ENCODE assay signal across 26 cellular contexts in the genomic region with DNA sequence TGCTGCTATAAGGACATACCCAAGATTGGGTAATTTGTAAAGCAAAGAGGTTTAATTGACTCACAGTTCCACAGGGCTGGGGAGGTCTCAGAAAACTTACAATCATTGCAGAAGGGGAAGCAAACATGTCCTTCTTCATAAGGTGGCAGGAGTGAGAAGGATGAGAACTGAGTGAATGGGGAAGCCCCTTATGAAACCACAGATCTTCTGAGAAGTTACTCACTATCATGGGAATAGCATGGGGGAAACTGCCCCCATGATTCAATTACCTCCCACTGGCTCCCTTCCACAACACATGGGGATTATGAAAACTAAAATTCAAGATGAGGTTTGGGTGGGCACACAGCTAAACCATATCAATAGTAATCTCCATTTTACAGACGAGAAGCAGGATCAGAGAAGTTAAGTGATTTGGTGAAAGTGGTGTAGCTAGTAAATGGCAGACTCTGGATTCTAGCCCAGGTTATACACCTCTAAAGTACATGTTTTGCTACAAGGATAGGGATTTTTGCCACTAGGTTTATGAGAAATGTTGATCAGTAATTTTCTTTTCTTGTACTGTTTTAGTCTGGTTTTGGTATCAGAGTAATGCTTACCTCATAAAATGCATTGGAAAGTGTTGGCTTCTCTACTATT. TPM values are rescaled to one million over a fixed set of nuclear protein-coding genes. Genes with fewer than 3 reads are reported as not detected.
DNase-seq lines count a peak whose midpoint lies in the region; ATAC-seq, FAIRE-seq and TF ChIP-seq lines count a peak whose summit lies in the region.
"Had no signal": no experiment of that assay in that cellular context is flagged by ENCODE, and none has a peak within 500 bp of the region (broad histone marks: within the 10 kb centered on the region; RNA-seq: fewer than 3 reads in every experiment).

No MANE protein-coding gene starts in this region.

- no peaks in the 10 kb centered on the region for H3K9me3 ChIP-seq in GM12878 (replicated peaks; ENCODE audit: control insufficient read depth, insufficient read depth, low read length)
- H3K9me3 ChIP-seq: heart right ventricle, neutrophil, tibial nerve had no signal

- H3K27ac ChIP-seq in GM12878 (ENCODE audit: control insufficient read depth, insufficient read depth) (no peak overlapping the region), coronary artery (no peak overlapping the region)
- H3K27ac ChIP-seq: epithelial cell of prostate, heart right ventricle, neutrophil, SK-N-MC, tibial nerve had no signal

- peaks cover 4% of the 10 kb centered on the region for H3K9me3 Mint-ChIP-seq in activated T-helper 17 cell treated with anti-CD3 and anti-CD28 coated beads, Interleukin-2, amount 50 U/mL, for 72 hours
- peaks cover 18 to 33% of the 10 kb centered on the region in 2 donors for H3K9me3 Mint-ChIP-seq in stimulated activated naive CD8-positive, alpha-beta T cell treated with anti-CD3 and anti-CD28 coated beads, Interleukin-15, amount 100 ng/mL, for 72 hours
- H3K9me3 Mint-ChIP-seq: CD4-positive, CD25-positive, alpha-beta regulatory T cell had no signal

- H3K36me3 ChIP-seq in GM12878 (ENCODE audit: control insufficient read depth in 2 of 2, insufficient read depth in 2 of 2, low read length in 1 of 2) = no peaks in the 10 kb centered on the region
- H3K36me3 ChIP-seq: heart right ventricle, neutrophil, tibial nerve had no signal

- H3K27me3 Mint-ChIP-seq in activated T-helper 17 cell treated with anti-CD3 and anti-CD28 coated beads, Interleukin-2, amount 50 U/mL, for 72 hours = no peaks in the 10 kb centered on the region
- H3K27me3 Mint-ChIP-seq in stimulated activated naive CD8-positive, alpha-beta T cell treated with anti-CD3 and anti-CD28 coated beads, Interleukin-15, amount 100 ng/mL, for 72 hours = no peaks in the 10 kb centered on the region
- H3K27me3 Mint-ChIP-seq: activated CD4-positive, alpha-beta T cell treated with anti-CD3 and anti-CD28 coated beads, Interleukin-2, amount 10 ng/mL, durations not matched to agents 7 days and 5 days; brain; CD4-positive, CD25-positive, alpha-beta regulatory T cell had no signal

- H4K20me1 ChIP-seq in GM12878 (ENCODE audit: control insufficient read depth, insufficient read depth) = no peaks in the 10 kb centered on the region

- SMC1A ChIA-PET in GM12878 (lab: Charles Lee; ENCODE audit: uncharacterized antibody, unreplicated experiment) = interaction anchor here (0.6 to 1.4 kb wide), 3 partner anchors 30 to 77 kb away, joined by 3 to 5 read pairs (median 3); no protein-coding TSS in a partner anchor

- TF ChIP-seq POLR2A in GM12878 (IDR thresholded peaks at IDR 0.05; ENCODE audit: low read depth, low read length) = no peak

- peaks cover 6% of the 10 kb centered on the region for H3K36me3 Mint-ChIP-seq in activated T-helper 17 cell treated with anti-CD3 and anti-CD28 coated beads, Interleukin-2, amount 50 U/mL, for 72 hours (ENCODE audit: low read depth)
- H3K36me3 Mint-ChIP-seq: brain; CD4-positive, CD25-positive, alpha-beta regulatory T cell had no signal

- 0% methylated on average over 1 of the region's 1 CpG for WGBS in GM12878 (ENCODE audit: insufficient coverage, insufficient replicate concordance, low lambda C conversion rate, missing lambda C conversion rate)

- peak overlapping the region; percentile 63 for H3K4me3 Mint-ChIP-seq in activated T-helper 17 cell treated with anti-CD3 and anti-CD28 coated beads, Interleukin-2, amount 50 U/mL, for 72 hours
- peak overlapping the region in 1 of 2 donors; percentile 39 for H3K4me3 Mint-ChIP-seq in stimulated activated naive CD8-positive, alpha-beta T cell treated with anti-CD3 and anti-CD28 coated beads, Interleukin-15, amount 100 ng/mL, for 72 hours
- H3K4me3 Mint-ChIP-seq: activated CD4-positive, alpha-beta T cell treated with anti-CD3 and anti-CD28 coated beads, Interleukin-2, amount 10 ng/mL, durations not matched to agents 7 days and 5 days; brain; CD4-positive, CD25-positive, alpha-beta regulatory T cell; T-helper 1 cell treated with Interleukin-12 subunit alpha and Interleukin-12 subunit beta and Interleukin-4 antibody, amounts not matched to agents 30 μg/mL and 1 μg/mL, for 36 hours had no signal

- in situ Hi-C loops in GM12878 (cut with MboI) = no loop called here

- no peaks in the 10 kb centered on the region for H3K79me2 ChIP-seq in GM12878 (ENCODE audit: control insufficient read depth, insufficient read depth, low read length)

- no TSS peak for BruUV-seq in GM12878 (replicated peaks; lab: Mats Ljungman, UMichigan)

- peak; percentile 27 for DNase-seq in stimulated activated CD4-positive, alpha-beta T cell treated with anti-CD3 and anti-CD28 coated beads, Interleukin-1b, Interleukin-23, amount 100 ng/mL, for 48 hours
- no peak for DNase-seq in stimulated activated CD4-positive, alpha-beta T cell treated with anti-CD3 and anti-CD28 coated beads, Interleukin-2, amount 100 ng/mL, for 24 hours
- DNase-seq in GM12878 (ENCODE audit: low read depth, low spot score) (no peak), coronary artery (ENCODE audit: low spot score) (no peak)
- DNase-seq in stimulated activated naive CD8-positive, alpha-beta T cell treated with anti-CD3 and anti-CD28 coated beads, Interleukin-15, amount 100 ng/mL, for 72 hours = peak; percentile 4 to 44
- DNase-seq: activated CD4-positive, alpha-beta T cell treated with anti-CD3 and anti-CD28 coated beads, Interleukin-2, amount 10 ng/mL, durations not matched to agents 7 days and 5 days; CD4-positive, CD25-positive, alpha-beta regulatory T cell; DMS 273 treated with DMSO at 0.1 percent for 48 hours; effector CD4-positive, alpha-beta T cell; HCEC 1CT; heart right ventricle; Kasumi-1; left colon; NCI-H1092; NCI-H1930; NCI-H526 treated with DMSO at 0.1 percent for 48 hours; RPMI8226; stimulated activated CD4-positive, alpha-beta T cell treated with anti-CD3 and anti-CD28 coated beads, Interleukin-2, amount 100 ng/mL, for 48 hours had no signal

- no peak for TF ChIP-seq CTCF in GM12878 (IDR thresholded peaks at IDR 0.05 in 2 of 3, conservative IDR thresholded peaks at IDR 0.05 in 1 of 3; ENCODE audit: control insufficient read depth in 2 of 3, extremely low read depth in 1 of 3, insufficient read depth in 1 of 3, low read depth in 3 of 3, low read length in 3 of 3)
- no peak for TF ChIP-seq CTCF in coronary artery (IDR thresholded peaks at IDR 0.05)

- no peak for FAIRE-seq in GM12878 (lab: Jason Lieb, UNC)

- no peak overlapping the region for H3K9ac ChIP-seq in GM12878 (ENCODE audit: control insufficient read depth, insufficient read depth, low read length)

- CTCF ChIA-PET in GM12878 (lab: Yijun Ruan, JAX) = interaction anchor here (1.5 kb wide), 1 partner anchor 14 kb away, joined by 6 read pairs; no protein-coding TSS in a partner anchor

- H2AFZ ChIP-seq in GM12878 (ENCODE audit: control insufficient read depth, low read depth, low read length) = no peak overlapping the region; the same call in 1 of the 2 replicates

- peak overlapping the region; percentile 86 for H3K27ac Mint-ChIP-seq in activated T-helper 17 cell treated with anti-CD3 and anti-CD28 coated beads, Interleukin-2, amount 50 U/mL, for 72 hours
- H3K27ac Mint-ChIP-seq in stimulated activated naive CD8-positive, alpha-beta T cell treated with anti-CD3 and anti-CD28 coated beads, Interleukin-15, amount 100 ng/mL, for 72 hours = peak overlapping the region in 1 of 2 donors; percentile 80
- H3K27ac Mint-ChIP-seq: activated CD4-positive, alpha-beta T cell treated with anti-CD3 and anti-CD28 coated beads, Interleukin-2, amount 10 ng/mL, durations not matched to agents 7 days and 5 days; brain; CD4-positive, CD25-positive, alpha-beta regulatory T cell; T-helper 1 cell treated with Interleukin-12 subunit alpha and Interleukin-12 subunit beta and Interleukin-4 antibody, amounts not matched to agents 30 μg/mL and 1 μg/mL, for 36 hours had no signal

- H3K4me3 ChIP-seq in GM12878 = no peak overlapping the region
- H3K4me3 ChIP-seq in coronary artery = no peak overlapping the region
- H3K4me3 ChIP-seq: heart right ventricle, SK-N-MC, tibial nerve had no signal

- no peak for TF ChIP-seq RAD21 in GM12878 (IDR thresholded peaks at IDR 0.05; ENCODE audit: insufficient read depth, low read depth, low read length)

- no peak overlapping the region for H3K4me2 ChIP-seq in GM12878 (ENCODE audit: control insufficient read depth, insufficient read depth)

- no peaks in the 10 kb centered on the region for H3K4me1 ChIP-seq in GM12878 (ENCODE audit: control insufficient read depth, insufficient read depth, low read length)

- POLR2A ChIA-PET in GM12878 (lab: Charles Lee) = no interaction called here

- H3K27me3 ChIP-seq in GM12878 (replicated peaks in 1 of 2; ENCODE audit: control insufficient read depth in 2 of 2, insufficient read depth in 2 of 2, low read length in 1 of 2) = no peaks in the 10 kb centered on the region
- H3K27me3 ChIP-seq: heart right ventricle, neutrophil, tibial nerve had no signal

- RAD21 ChIA-PET in GM12878 (lab: Charles Lee; ENCODE audit: unreplicated experiment) = interaction anchor here (1.5 kb wide), 1 partner anchor 49 kb away, joined by 5 read pairs; no protein-coding TSS in a partner anchor

- intact Hi-C loops in GM12878 (cut with micrococcal nuclease; ENCODE audit: unreplicated experiment) = no loop called here

- TF ChIP-seq EP300 in GM12878 (IDR thresholded peaks at IDR 0.05; ENCODE audit: borderline replicate concordance in 1 of 2, control insufficient read depth in 1 of 2, low read depth in 2 of 2, low read length in 2 of 2) = no peak

- peak; percentile 92 for ATAC-seq in activated T-helper 17 cell treated with anti-CD3 and anti-CD28 coated beads, Interleukin-2, amount 50 U/mL, for 72 hours (replicated peaks)
- ATAC-seq in GM12878 (peak; percentile 38; the same call in 1 of the 3 replicates), GM18861 (IDR thresholded peaks at IDR 0.05; ENCODE audit: unreplicated experiment) (no peak)
- peak; percentile 98 for ATAC-seq in stimulated activated naive CD8-positive, alpha-beta T cell treated with anti-CD3 and anti-CD28 coated beads, Interleukin-15, amount 100 ng/mL, for 72 hours
- ATAC-seq: heart right ventricle, left colon had no signal

- peaks cover 15% of the 10 kb centered on the region for H3K4me1 Mint-ChIP-seq in activated T-helper 17 cell treated with anti-CD3 and anti-CD28 coated beads, Interleukin-2, amount 50 U/mL, for 72 hours
- H3K4me1 Mint-ChIP-seq in stimulated activated naive CD8-positive, alpha-beta T cell treated with anti-CD3 and anti-CD28 coated beads, Interleukin-15, amount 100 ng/mL, for 72 hours = peaks cover 28% of the 10 kb centered on the region
- H3K4me1 Mint-ChIP-seq: brain had no signal

RNA-seq across cellular contexts. Expression of gene C1GALT1C1, which starts 47.3 kb away (rescaled TPM):
- 10 to 100 TPM; 35.1 to 44.6 TPM for total RNA-seq in activated T-helper 17 cell treated with anti-CD3 and anti-CD28 coated beads, Interleukin-2, amount 50 U/mL, for 72 hours
- 26.6 and 29.4 TPM in 2 replicates for total RNA-seq in GM12878 (2013; cell fraction: nucleolus; rRNA removed)
- total RNA-seq in GM12878 (2014; rRNA removed) = 16.5 and 18.2 TPM in 2 replicates
- 19.2 and 19.7 TPM in 2 replicates for total RNA-seq in GM12878 (2014; rRNA removed; fragmentation: Illumina TruSeq; extraction: Trizol)
- total RNA-seq in GM12878 (2021) = 11.6 and 12.8 TPM in 2 replicates
- 8.8 TPM for polyA plus RNA-seq in GM12878 (2011; ENCODE audit: low read depth)
- 23.9 and 42.8 TPM in 2 replicates for polyA plus RNA-seq in GM12878 (2011; rRNA removed)
- 8.9 and 10.0 TPM in 2 replicates for polyA plus RNA-seq in GM12878 (2011; cell fraction: cytosol; rRNA removed)
- 7.3 and 7.5 TPM in 2 replicates for polyA plus RNA-seq in GM12878 (2011; cell fraction: nucleus; rRNA removed)
- polyA plus RNA-seq in GM12878 (2012) = 11.5 and 12.8 TPM in 2 replicates
- 21.1 and 25.7 TPM in 2 replicates for polyA plus RNA-seq in GM12878 (2014; fragmentation: Illumina TruSeq; extraction: Trizol)
- polyA plus RNA-seq in GM12878 (2014; fragmentation: Nextera tagmentation; extraction: Ambion mirVana) = 10 to 100 TPM; 51.7 to 71.7 TPM
- polyA plus RNA-seq in GM12878 (2014; rRNA removed) = 14.6 and 16.9 TPM in 2 replicates
- 10 to 100 TPM; 25.9 to 27.3 TPM for polyA plus RNA-seq in GM12878 (2016; fragmentation: Nextera tagmentation; extraction: Ambion mirVana)
- polyA minus RNA-seq in GM12878 (2011; rRNA and poly(A)+ RNA removed) = 7.8 and 8.9 TPM in 2 replicates
- 3.1 and 3.5 TPM in 2 replicates for polyA minus RNA-seq in GM12878 (2011; cell fraction: cytosol; rRNA and poly(A)+ RNA removed)
- polyA minus RNA-seq in GM12878 (2011; cell fraction: nucleus; rRNA and poly(A)+ RNA removed) = 2.8 and 3.1 TPM in 2 replicates

Comparison
In these comparisons a context has a peak if more than half of its experiments do, and no peak if none do; other contexts are left out.
1. DNase-seq: peak in stimulated activated CD4-positive, alpha-beta T cell treated with anti-CD3 and anti-CD28 coated beads, Interleukin-1b, Interleukin-23, amount 100 ng/mL, for 48 hours (single experiment) and stimulated activated naive CD8-positive, alpha-beta T cell treated with anti-CD3 and anti-CD28 coated beads, Interleukin-15, amount 100 ng/mL, for 72 hours (2 of 2); none in stimulated activated CD4-positive, alpha-beta T cell treated with anti-CD3 and anti-CD28 coated beads, Interleukin-2, amount 100 ng/mL, for 24 hours (0 of 2), GM12878 (single experiment) and coronary artery (single experiment).